In the genomic region with DNA sequence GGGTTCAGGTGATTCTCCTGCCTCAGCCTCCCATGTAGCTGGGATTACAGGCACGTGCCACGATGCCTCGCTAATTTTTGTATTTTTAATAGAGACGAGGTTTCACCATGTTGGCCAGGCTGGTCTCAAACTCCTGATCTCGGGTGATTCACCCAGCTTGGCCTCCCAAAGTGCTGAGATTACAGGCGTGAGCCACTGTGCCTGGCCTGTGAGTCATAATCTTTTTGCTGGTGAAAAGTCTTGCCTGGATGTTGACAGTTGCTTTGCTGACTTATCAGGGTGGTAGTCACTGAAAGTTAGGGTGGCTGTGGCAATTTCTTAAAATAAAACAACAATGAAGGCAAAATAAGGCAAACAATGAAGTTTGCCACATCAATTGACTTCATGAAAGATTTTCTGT, we compare ENCODE assay signal across 10 cellular contexts. TPM values are rescaled to one million over a fixed set of nuclear protein-coding genes. Genes with fewer than 3 reads are reported as not detected.
DNase-seq lines count a peak whose midpoint lies in the region; TF ChIP-seq lines count a peak whose summit lies in the region.
"Not testable (repeated sequence)": the region's sequence is repeated elsewhere in the genome, so short reads cannot be mapped to it uniquely, and the experiment has no call there.
"Had no signal": no experiment of that assay in that cellular context is flagged by ENCODE, and none has a peak within 500 bp of the region (broad histone marks: within the 10 kb centered on the region; RNA-seq: fewer than 3 reads in every experiment).

No MANE protein-coding gene starts in this region.

- not testable (repeated sequence) for H3K36me3 ChIP-seq in MG63
- peaks cover 13% of the 10 kb centered on the region for H3K36me3 ChIP-seq in SJSA1

- H3K36me3 Mint-ChIP-seq in MCF 10A (ENCODE audit: insufficient read depth, unreplicated experiment): not testable (repeated sequence)

- not testable (repeated sequence) for H3K27me3 ChIP-seq in MG63; SJSA1 (replicated peaks)

- DNase-seq in Daoy (ENCODE audit: low read depth) (peak; percentile 84), HCEC 1CT (peak; percentile 42), MG63 (peak; percentile 61), SJSA1 (ENCODE audit: low read depth in 1 of 2, low spot score in 2 of 2) (peak; percentile 86 to 90), MCF 10A (ENCODE audit: unreplicated experiment) (peak; percentile 36), fibroblast of gingiva (ENCODE audit: low read depth) (peak; percentile 30), kidney tubule cell (ENCODE audit: low spot score) (peak; percentile 34)

- H3K4me1 Mint-ChIP-seq in MCF 10A (ENCODE audit: insufficient read depth, unreplicated experiment): not testable (repeated sequence)

- CTCF ChIA-PET in MCF 10A (lab: Yijun Ruan, JAX): not testable (repeated sequence)

- H3K4me3 Mint-ChIP-seq in MCF 10A (ENCODE audit: unreplicated experiment): not testable (repeated sequence)

- H3K27ac Mint-ChIP-seq in MCF 10A (ENCODE audit: low read depth, unreplicated experiment): not testable (repeated sequence)

- peaks cover 28% of the 10 kb centered on the region for H3K4me1 ChIP-seq in SJSA1 (replicated peaks)

- intact Hi-C loops in MCF 10A (cut with micrococcal nuclease): not testable (repeated sequence)

- not testable (repeated sequence) for H3K9me3 Mint-ChIP-seq in MCF 10A (ENCODE audit: unreplicated experiment)

- TF ChIP-seq CTCF in MCF 10A (IDR thresholded peaks at IDR 0.05; ENCODE audit: unreplicated experiment): not testable (repeated sequence)

- POLR2A ChIA-PET in MCF 10A (lab: Yijun Ruan, JAX): not testable (repeated sequence)

- H3K27me3 Mint-ChIP-seq in MCF 10A (ENCODE audit: insufficient read depth, unreplicated experiment): peaks cover 26% of the 10 kb centered on the region

- not testable (repeated sequence) for BruUV-seq in MCF 10A (replicated peaks; lab: Mats Ljungman, UMichigan)

- peak overlapping the region; percentile 85 for H3K27ac ChIP-seq in SJSA1

- H3K4me3 ChIP-seq in MG63, SJSA1: not testable (repeated sequence)

- peaks cover 19% of the 10 kb centered on the region for H3K9me3 ChIP-seq in MG63
- not testable (repeated sequence) for H3K9me3 ChIP-seq in SJSA1 (replicated peaks)

RNA-seq across cellular contexts. Expression of a gene that starts 49.3 kb away (rescaled TPM):
- not detected in 2 replicates for total RNA-seq in Daoy (2014; rRNA removed; shearing (Covaris generic))
- total RNA-seq in MG63 (2014; rRNA removed; shearing (Covaris generic); ENCODE audit: low replicate concordance): not detected in 2 replicates
- 0.13 TPM in 1 of 2 replicates, not detected in the other for total RNA-seq in SJSA1 (2014; rRNA removed; shearing (Covaris generic))
- not detected in 2 replicates for total RNA-seq in MCF 10A (2022)
- total RNA-seq: HepG2, PC-9, Right ventricle myocardium inferior had no signal

Comparison
In these comparisons a context has a peak if more than half of its experiments do, and no peak if none do; other contexts are left out.
1. DNase-seq: peak in every context shown above with its lines; median percentile 88 in SJSA1; 84 in Daoy; 61 in MG63; 42 in HCEC 1CT; 36 in MCF 10A; 34 in kidney tubule cell; 30 in fibroblast of gingiva.